In genomic region chr19:9309139-9309973, GRCh38 we compare ENCODE assay signal across 8 cellular contexts. TPM values are rescaled to one million over a fixed set of nuclear protein-coding genes. Genes with fewer than 3 reads are reported as not detected.
A peak's percentile ranks its signal among the peaks of the same experiment; 100 is the strongest.
DNase-seq lines count a peak whose midpoint lies in the region; FAIRE-seq lines count a peak whose summit lies in the region.

TSS of gene ZNF699 (minus strand) at chr19:9309838. CDS start at chr19:9305119, 4,719 bp downstream.

- H3K4me1 ChIP-seq in ES-I3 (ENCODE audit: insufficient read depth, low read length) (no peaks in the 10 kb centered on the region), HAP-1 (no peaks in the 10 kb centered on the region), neuronal stem cell (ENCODE audit: control insufficient read depth in 2 of 2, insufficient read depth in 1 of 2, low read depth in 1 of 2, low read length in 2 of 2) (no peaks in the 10 kb centered on the region), subcutaneous abdominal adipose tissue (ENCODE audit: control insufficient read depth in 5 of 5, insufficient read depth in 5 of 5, low read length in 5 of 5) (peaks cover 0 to 21% (median 14%) of the 10 kb centered on the region in 5 donors)

- H2BK120ac ChIP-seq in neuronal stem cell (ENCODE audit: low read depth, low read length): no peak within 1 kb of the TSS

- no peak within 1 kb of the TSS for H2BK12ac ChIP-seq in neuronal stem cell (ENCODE audit: low read length)

- H3K23ac ChIP-seq in neuronal stem cell (ENCODE audit: low read depth, low read length, poor library complexity): peak within 1 kb of the TSS; percentile 94

- WGBS in neuronal stem cell (ENCODE audit: extremely low coverage in 2 of 2, insufficient read length in 2 of 2, insufficient replicate concordance in 1 of 2), 2 donors: no CpG with 5 or more reads among the region's 63 CpGs

- no peaks in the 10 kb centered on the region for H3K79me1 ChIP-seq in neuronal stem cell (ENCODE audit: low read depth, low read length)

- H3K14ac ChIP-seq in neuronal stem cell (ENCODE audit: low read length): no peak within 1 kb of the TSS

- no peak within 1 kb of the TSS for H4K91ac ChIP-seq in neuronal stem cell (ENCODE audit: low read depth, low read length, poor library complexity)

- H3K36me3 ChIP-seq in ES-I3 (ENCODE audit: insufficient read depth, low read length): no peaks in the 10 kb centered on the region
- H3K36me3 ChIP-seq in HAP-1 (replicated peaks): 0 out of 2 replicates have a peak, but pooled peaks cover 3% of the 10 kb centered on the region
- peaks cover 17% of the 10 kb centered on the region for H3K36me3 ChIP-seq in MG63
- peaks cover under 1 to 11% of the 10 kb centered on the region in 2 donors for H3K36me3 ChIP-seq in neuronal stem cell (replicated peaks in 1 of 2; ENCODE audit: control insufficient read depth in 2 of 2, insufficient read depth in 2 of 2, low read length in 2 of 2)
- peaks cover 1 to 6% (median 5%) of the 10 kb centered on the region in 5 donors for H3K36me3 ChIP-seq in subcutaneous abdominal adipose tissue (ENCODE audit: control insufficient read depth in 5 of 5, insufficient read depth in 5 of 5, low read length in 5 of 5)

- peak within 1 kb of the TSS; percentile 84 for H2BK5ac ChIP-seq in neuronal stem cell (ENCODE audit: low read length)

- FAIRE-seq in frontal cortex (lab: Jason Lieb, UNC): no peak

- peak within 1 kb of the TSS; percentile 96 for H3K18ac ChIP-seq in neuronal stem cell (ENCODE audit: low read length)

- no peak within 1 kb of the TSS for H3K4ac ChIP-seq in neuronal stem cell (ENCODE audit: low read length)

- in situ Hi-C loops in HAP-1 (cut with MboI; ENCODE audit: low sequenced_read_pairs): loop anchor here (25.0 kb wide), 1 partner anchor 478 kb away; no protein-coding TSS in a partner anchor

- H3K9ac ChIP-seq in ES-I3 (ENCODE audit: low read depth, low read length) (peak within 1 kb of the TSS; percentile 86), neuronal stem cell (ENCODE audit: low read depth, low read length, poor library complexity) (peak within 1 kb of the TSS; percentile 95), subcutaneous abdominal adipose tissue (ENCODE audit: low read length in 5 of 5) (peak within 1 kb of the TSS; percentile 56 to 97 (median 96))

- peak within 1 kb of the TSS; percentile 80 for H3K4me2 ChIP-seq in neuronal stem cell (ENCODE audit: insufficient read depth, low read length, poor library complexity, severe bottlenecking)

- no peak within 1 kb of the TSS for H2AK5ac ChIP-seq in neuronal stem cell (ENCODE audit: low read depth, low read length)

- H3K9me3 ChIP-seq in ES-I3 (ENCODE audit: control insufficient read depth, insufficient read depth, low read length): no peaks in the 10 kb centered on the region
- no peaks in the 10 kb centered on the region for H3K9me3 ChIP-seq in HAP-1
- peaks cover 39% of the 10 kb centered on the region for H3K9me3 ChIP-seq in MG63
- peaks cover 5 to 26% of the 10 kb centered on the region in 2 donors for H3K9me3 ChIP-seq in neuronal stem cell (replicated peaks in 1 of 2; ENCODE audit: control insufficient read depth in 2 of 2, insufficient read depth in 1 of 2, low read depth in 1 of 2, low read length in 2 of 2)
- H3K9me3 ChIP-seq in subcutaneous abdominal adipose tissue (ENCODE audit: control insufficient read depth in 5 of 5, low read length in 5 of 5): peaks cover 0 to 3% (median 0%) of the 10 kb centered on the region in 5 donors

- DNase-seq in HAP-1 (ENCODE audit: low spot score in 2 of 2) (peak; percentile 93 to 99), MG63 (peak; percentile 100), SIG-M5 (lab: John Stamatoyannopoulos, UW) (peak; percentile 78), frontal cortex (ENCODE audit: low spot score in 2 of 2) (peak; percentile 90), neuronal stem cell (ENCODE audit: low spot score) (peak; percentile 98)
- peak; percentile 90 to 96 (median 94) for DNase-seq in activated naive CD4-positive, alpha-beta T cell (lab: John Stamatoyannopoulos, UW)

- peak within 1 kb of the TSS; percentile 80 for H3K27ac ChIP-seq in neuronal stem cell (replicated peaks; ENCODE audit: low read length)
- H3K27ac ChIP-seq in subcutaneous abdominal adipose tissue (ENCODE audit: low read depth, low read length): peak within 1 kb of the TSS; percentile 84

- peak within 1 kb of the TSS; percentile 97 for H2AFZ ChIP-seq in neuronal stem cell (ENCODE audit: low read length)

- H3K27me3 ChIP-seq in HAP-1 (ENCODE audit: low read depth): no peaks in the 10 kb centered on the region
- no peaks in the 10 kb centered on the region for H3K27me3 ChIP-seq in MG63
- no peaks in the 10 kb centered on the region for H3K27me3 ChIP-seq in neuronal stem cell (ENCODE audit: control insufficient read depth in 3 of 3, insufficient read depth in 3 of 3, low read depth in 1 of 3, low read length in 3 of 3)
- no peaks in the 10 kb centered on the region for H3K27me3 ChIP-seq in subcutaneous abdominal adipose tissue (ENCODE audit: control insufficient read depth in 5 of 5, insufficient read depth in 4 of 5, low read length in 5 of 5)

- H3K4me3 ChIP-seq in HAP-1: peak within 1 kb of the TSS; percentile 82
- peak within 1 kb of the TSS; percentile 99 for H3K4me3 ChIP-seq in MG63
- peak within 1 kb of the TSS; percentile 79 to 83 for H3K4me3 ChIP-seq in neuronal stem cell (ENCODE audit: low read length in 2 of 2)
- peak within 1 kb of the TSS; percentile 96 to 98 (median 97) for H3K4me3 ChIP-seq in subcutaneous abdominal adipose tissue (ENCODE audit: low read depth in 1 of 5, low read length in 5 of 5)

- peak within 1 kb of the TSS; percentile 29 for H4K8ac ChIP-seq in neuronal stem cell (ENCODE audit: low read depth, low read length)

- H2BK15ac ChIP-seq in neuronal stem cell (ENCODE audit: low read length): no peak within 1 kb of the TSS

RNA-seq across cellular contexts. Expression of gene ZNF699, which starts in this region (rescaled TPM):
- 4.3 and 4.4 TPM in 2 replicates for total RNA-seq in MG63 (2014; rRNA removed; shearing (Covaris generic); ENCODE audit: low replicate concordance)
- 25.3 TPM for total RNA-seq in frontal cortex
- polyA plus RNA-seq in neuronal stem cell (2013, experiment 1 of 2): 5.1 TPM
- polyA plus RNA-seq in neuronal stem cell (2013, experiment 2 of 2): 4.1 TPM

Comparison
In these comparisons a context has a peak if more than half of its experiments do, and no peak if none do; other contexts are left out.
1. Peak in every context shown above with its lines: DNase-seq, H3K4me3 ChIP-seq and H3K27ac ChIP-seq.